ENCODE assay signal across 12 cellular contexts in genomic region chr4:152348670-152349069, GRCh38.
DNase-seq lines count a peak whose midpoint lies in the region; ATAC-seq and TF ChIP-seq lines count a peak whose summit lies in the region.
"Had no signal": no experiment of that assay in that cellular context is flagged by ENCODE, and none has a peak within 500 bp of the region (broad histone marks: within the 10 kb centered on the region; RNA-seq: fewer than 3 reads in every experiment).

No MANE protein-coding gene starts in this region.

- H3K27me3 ChIP-seq in SK-N-SH (ENCODE audit: insufficient read depth) (no peaks in the 10 kb centered on the region), osteoblast (ENCODE audit: insufficient read depth, low read length) (no peaks in the 10 kb centered on the region)

- peaks cover 21% of the 10 kb centered on the region; the same call in 1 of the 2 replicates for H3K79me2 ChIP-seq in SK-N-SH (ENCODE audit: insufficient read depth)
- H3K79me2 ChIP-seq in osteoblast (ENCODE audit: insufficient read depth, low read length): peaks cover 4% of the 10 kb centered on the region

- peaks cover 16 to 26% of the 10 kb centered on the region in 2 experiments for H3K36me3 ChIP-seq in SK-N-SH (replicated peaks in 1 of 2; ENCODE audit: control insufficient read depth in 1 of 2, insufficient read depth in 2 of 2, low read length in 1 of 2)
- no peaks in the 10 kb centered on the region for H3K36me3 ChIP-seq in osteoblast (ENCODE audit: insufficient read depth, low read length)

- TF ChIP-seq EP300 in SK-N-SH (IDR thresholded peaks at IDR 0.05; ENCODE audit: borderline replicate concordance in 1 of 2, low read depth in 1 of 2, low read length in 1 of 2): no peak

- 89% methylated on average over 1 of the region's 1 CpG for WGBS in SK-N-SH (ENCODE audit: low lambda C conversion rate)

- H3K9me3 ChIP-seq in SK-N-SH: no peaks in the 10 kb centered on the region
- no peaks in the 10 kb centered on the region for H3K9me3 ChIP-seq in osteoblast (ENCODE audit: low read depth, low read length)
- H3K9me3 ChIP-seq: Caco-2 had no signal

- H3K4me3 ChIP-seq in SK-N-SH (ENCODE audit: low read depth in 2 of 2, low read length in 1 of 2) (no peak overlapping the region), osteoblast (ENCODE audit: insufficient read depth, low read length) (no peak overlapping the region)
- H3K4me3 ChIP-seq in Jurkat, Clone E6-1 (ENCODE audit: low read length): no peak overlapping the region

- no peaks in the 10 kb centered on the region; the same call in 1 of the 2 replicates for H3K9me2 ChIP-seq in SK-N-SH

- TF ChIP-seq CTCF in SK-N-SH (IDR thresholded peaks at IDR 0.05) (peak; percentile 35; the same call in 1 of the 2 replicates), osteoblast (IDR thresholded peaks at IDR 0.05; ENCODE audit: extremely low read depth, low read depth, low read length) (peak; percentile 17)

- H3K4me1 ChIP-seq in SK-N-SH (ENCODE audit: control insufficient read depth in 1 of 2, insufficient read depth in 2 of 2, low read depth in 1 of 2, low read length in 1 of 2) (peaks cover 3 to 8% of the 10 kb centered on the region in 2 experiments; a peak in 2 of 4 replicates), osteoblast (ENCODE audit: insufficient read depth, low read length) (peaks cover 20% of the 10 kb centered on the region)
- H3K4me1 ChIP-seq: Caco-2 had no signal

- H3K27ac ChIP-seq in SK-N-SH (ENCODE audit: low read depth in 2 of 2, low read length in 1 of 2): no peak overlapping the region
- no peak overlapping the region for H3K27ac ChIP-seq in osteoblast (ENCODE audit: low read depth, low read length)

- no peaks in the 10 kb centered on the region for H3F3A ChIP-seq in SK-N-SH (replicated peaks; ENCODE audit: insufficient read depth)

- peak; percentile 65 for TF ChIP-seq RAD21 in SK-N-SH (IDR thresholded peaks at IDR 0.05; ENCODE audit: low read length)

- H4K20me1 ChIP-seq in SK-N-SH (ENCODE audit: insufficient read depth) (no peaks in the 10 kb centered on the region; the same call in 1 of the 2 replicates), osteoblast (ENCODE audit: insufficient read depth, low read length) (no peaks in the 10 kb centered on the region)

- no peak for ATAC-seq in SK-N-SH treated with all-trans-retinoic acid at 6 μM for 48 hours
- ATAC-seq in stimulated activated naive CD8-positive, alpha-beta T cell treated with anti-CD3 and anti-CD28 coated beads, Interleukin-15, Interleukin-2, amounts not matched to agents 100 U/mL and 50 U/mL, for 24 hours: no peak

- POLR2A ChIA-PET in SK-N-SH (lab: Yijun Ruan, JAX): no interaction called here

- H2AFZ ChIP-seq in SK-N-SH (ENCODE audit: low read depth) (no peak overlapping the region), osteoblast (ENCODE audit: low read length) (no peak overlapping the region)

- H3K9ac ChIP-seq in SK-N-SH: no peak overlapping the region

- no peak overlapping the region for H3K4me2 ChIP-seq in SK-N-SH
- no peak overlapping the region for H3K4me2 ChIP-seq in osteoblast (ENCODE audit: insufficient read depth, low read length)

- DNase-seq in SK-N-SH (peak; percentile 10), cerebellum (ENCODE audit: low spot score) (peak; percentile 36), osteoblast (ENCODE audit: insufficient read length, low spot score, missing footprints) (no peak), 8988T (no peak), NK-92 (lab: John Stamatoyannopoulos, UW; ENCODE audit: unreplicated experiment) (no peak)
- peak; percentile 61 for DNase-seq in Jurkat, Clone E6-1 (ENCODE audit: low read depth, low spot score)
- no peak for DNase-seq in stimulated activated naive CD8-positive, alpha-beta T cell treated with anti-CD3 and anti-CD28 coated beads, Interleukin-15, Interleukin-2, amounts not matched to agents 100 U/mL and 50 U/mL, for 24 hours
- DNase-seq: Caco-2; central memory CD4-positive, alpha-beta T cell; NCI-H446 treated with DMSO at 0.1 percent for 48 hours; stimulated activated CD4-positive, alpha-beta T cell treated with anti-CD3 and anti-CD28 coated beads, Interleukin-4, amount 100 ng/mL, for 24 hours had no signal

- CTCF ChIA-PET in SK-N-SH (lab: Yijun Ruan, JAX): interaction anchor here (0.6 to 1.3 kb wide), 8 partner anchors 29 to 1231 kb away, joined by 3 to 4 read pairs (median 3); no protein-coding TSS in a partner anchor

TF ChIP-seq in SK-N-SH, 30 proteins besides CTCF, POLR2A, EP300 and RAD21:
- TF ChIP-seq MEF2A (IDR thresholded peaks at IDR 0.05; ENCODE audit: borderline replicate concordance, low read depth) (no peak), SMC3 (IDR thresholded peaks at IDR 0.05; ENCODE audit: low read depth, low read length) (peak; percentile 29; the same call in 1 of the 2 replicates)

TF ChIP-seq in SK-N-SH treated with all-trans-retinoic acid at 6 μM for 48 hours, 23 proteins besides CTCF, POLR2A, EP300 and RAD21:
- TF ChIP-seq ZFP30 (CRISPR knock-in tag; IDR thresholded peaks at IDR 0.05) (no peak), ARNTL (CRISPR knock-in tag; IDR thresholded peaks at IDR 0.05; ENCODE audit: borderline replicate concordance, low read depth) (no peak)
TF ChIP-seq in SK-N-SH treated with all-trans-retinoic acid at 6 μM for 48 hours: peak in this region for 0.

Comparison
In these comparisons a context has a peak if more than half of its experiments do, and no peak if none do; other contexts are left out.
1. DNase-seq: peak in SK-N-SH (single experiment), Jurkat, Clone E6-1 (single experiment) and cerebellum (single experiment); none in osteoblast (single experiment), 8988T (single experiment), stimulated activated naive CD8-positive, alpha-beta T cell treated with anti-CD3 and anti-CD28 coated beads, Interleukin-15, Interleukin-2, amounts not matched to agents 100 U/mL and 50 U/mL, for 24 hours (single experiment) and NK-92 (single experiment).